In genomic region chr2:178480227-178481181, GRCh38 we compare ENCODE assay signal across 8 cellular contexts. TPM values are rescaled to one million over a fixed set of nuclear protein-coding genes. Genes with fewer than 3 reads are reported as not detected.
A peak's percentile ranks its signal among the peaks of the same experiment; 100 is the strongest.
DNase-seq lines count a peak whose midpoint lies in the region; ATAC-seq and TF ChIP-seq lines count a peak whose summit lies in the region.

Gene PLEKHA3, plus strand, starts transcription at chr2:178480457. Its CDS starts 413 bp downstream, at chr2:178480870.

- H3K27me3 ChIP-seq in mammary epithelial cell (ENCODE audit: insufficient read depth, low read length) (no peaks in the 10 kb centered on the region), smooth muscle cell (ENCODE audit: low read depth) (no peaks in the 10 kb centered on the region)

- intact Hi-C loops in mammary epithelial cell (cut with micrococcal nuclease): no loop called here

- peak within 1 kb of the TSS; percentile 56 for H3K27ac ChIP-seq in mammary epithelial cell (ENCODE audit: insufficient read depth, low read depth, low read length)
- H3K27ac ChIP-seq in smooth muscle cell (ENCODE audit: low read depth): peak within 1 kb of the TSS; percentile 94

- H4K20me1 ChIP-seq in mammary epithelial cell (ENCODE audit: insufficient read depth, low read length) (no peaks in the 10 kb centered on the region), smooth muscle cell (ENCODE audit: low read depth) (peaks cover 47% of the 10 kb centered on the region)

- H3K4me2 ChIP-seq in mammary epithelial cell (ENCODE audit: insufficient read depth, low read depth, low read length) (peak within 1 kb of the TSS; percentile 95), smooth muscle cell (peak within 1 kb of the TSS; percentile 92)

- POLR2A ChIA-PET in AG04449 (lab: Yijun Ruan, JAX): interaction anchor here (0.6 to 2.1 kb wide), 2 partner anchors 25 to 29 kb away, joined by 3 to 9 read pairs; partner anchors contain the start of genes PJVK and PRKRA

- CTCF ChIA-PET in AG04449 (lab: Yijun Ruan, JAX): interaction anchor here (1.3 to 1.5 kb wide), 3 partner anchors 29 to 38 kb away, joined by 3 to 5 read pairs (median 5); partner anchors contain the start of genes PJVK and PRKRA
- CTCF ChIA-PET in mammary epithelial cell (lab: Charles Lee; ENCODE audit: low non-redundant PET): no interaction called here

- peaks cover 5% of the 10 kb centered on the region for H3F3A ChIP-seq in smooth muscle cell (ENCODE audit: low read depth)

- in situ Hi-C loops in mammary epithelial cell (cut with MboI; ENCODE audit: low sequenced_read_pairs in 2 of 2): no loop called here

- H2AFZ ChIP-seq in mammary epithelial cell (ENCODE audit: low read depth, low read length) (peak within 1 kb of the TSS; percentile 88), smooth muscle cell (ENCODE audit: low read depth) (peak within 1 kb of the TSS; percentile 95)

- DNase-seq in AG04449 (ENCODE audit: low read depth, low spot score) (peak; percentile 71), NCI-H2196 treated with DMSO at 0.1 percent for 48 hours (lab: John Stamatoyannopoulos, UW; ENCODE audit: unreplicated experiment) (peak; percentile 92), mammary epithelial cell (peak; percentile 94), iPS-NIHi7 (ENCODE audit: extremely low spot score) (peak; percentile 93), smooth muscle cell (lab: John Stamatoyannopoulos, UW; ENCODE audit: unreplicated experiment) (peak; percentile 88)

- dilution Hi-C loops in mammary epithelial cell (cut with HindIII; ENCODE audit: low sequenced_read_pairs): no loop called here

- TF ChIP-seq CTCF in AG04449 (IDR thresholded peaks at IDR 0.05; ENCODE audit: insufficient read depth, low read length, missing control alignments) (no peak), WI38 (IDR thresholded peaks at IDR 0.05; ENCODE audit: low read depth, low read length) (no peak), mammary epithelial cell (conservative IDR thresholded peaks at IDR 0.05 in 1 of 2, IDR thresholded peaks at IDR 0.05 in 1 of 2; ENCODE audit: extremely low read depth in 1 of 2, insufficient read depth in 1 of 2, low read depth in 1 of 2, low read length in 2 of 2) (no peak), smooth muscle cell (IDR thresholded peaks at IDR 0.05; ENCODE audit: borderline replicate concordance, insufficient read depth, poor library complexity, severe bottlenecking) (no peak)

- H3K9ac ChIP-seq in mammary epithelial cell (ENCODE audit: insufficient read depth, low read length) (peak within 1 kb of the TSS; percentile 63), smooth muscle cell (ENCODE audit: low read depth) (peak within 1 kb of the TSS; percentile 90)

- no peaks in the 10 kb centered on the region for H3K9me3 ChIP-seq in mammary epithelial cell (replicated peaks; ENCODE audit: insufficient read depth, low read length)
- H3K9me3 ChIP-seq in smooth muscle cell (replicated peaks; ENCODE audit: low read depth): no peaks in the 10 kb centered on the region

- H3K4me1 ChIP-seq in mammary epithelial cell (ENCODE audit: insufficient read depth, low read length) (peaks cover 25% of the 10 kb centered on the region), smooth muscle cell (ENCODE audit: low read depth) (peaks cover 32% of the 10 kb centered on the region)

- no TSS peak for BruUV-seq in mammary epithelial cell (replicated peaks; lab: Mats Ljungman, UMichigan)

- no peaks in the 10 kb centered on the region for H3K36me3 ChIP-seq in mammary epithelial cell (ENCODE audit: insufficient read depth, low read length)
- no peaks in the 10 kb centered on the region for H3K36me3 ChIP-seq in smooth muscle cell (ENCODE audit: low read depth)

- H3K79me2 ChIP-seq in mammary epithelial cell (ENCODE audit: insufficient read depth, low read length) (peaks cover 47% of the 10 kb centered on the region), smooth muscle cell (ENCODE audit: low read depth) (peaks cover 75% of the 10 kb centered on the region)

- H3K4me3 ChIP-seq in AG04449 (ENCODE audit: low read depth, low read length) (peak within 1 kb of the TSS; percentile 81), WI38 (ENCODE audit: low read depth, low read length) (peak within 1 kb of the TSS; percentile 85), mammary epithelial cell (replicated peaks in 1 of 3; ENCODE audit: insufficient read depth in 1 of 3, low read depth in 2 of 3, low read length in 3 of 3) (peak within 1 kb of the TSS; percentile 78 to 95 (median 88)), smooth muscle cell (peak within 1 kb of the TSS; percentile 91)

- WGBS in mammary epithelial cell (ENCODE audit: low coverage, missing lambda C conversion rate): 0% methylated on average over 5 of the region's 92 CpGs
- WGBS in smooth muscle cell (ENCODE audit: low lambda C conversion rate): 1% methylated on average over 61 of the region's 92 CpGs

- ATAC-seq in GM18870 (IDR thresholded peaks at IDR 0.05; ENCODE audit: unreplicated experiment) (peak; percentile 36), HG03108 (IDR thresholded peaks at IDR 0.05; ENCODE audit: unreplicated experiment) (peak; percentile 66)

RNA-seq across cellular contexts. Expression of gene PLEKHA3, which starts in this region (rescaled TPM):
- total RNA-seq in mammary epithelial cell (10 to 100 TPM in 1 of 2 donors, 1 to 10 TPM in 1; 6.0 to 29.7 TPM), smooth muscle cell (9.9 and 26.4 TPM in 2 replicates)
- polyA plus RNA-seq in mammary epithelial cell (7.9 TPM), smooth muscle cell (37.9 and 38.2 TPM in 2 replicates)
- 24.0 TPM for polyA minus RNA-seq in mammary epithelial cell

Comparison
In these comparisons a context has a peak if more than half of its experiments do, and no peak if none do; other contexts are left out.
1. Peak in every context shown above with its lines: DNase-seq, ATAC-seq, H3K4me3 ChIP-seq and H3K27ac ChIP-seq.